In genomic region chr9:104794070-104794469, GRCh38 we compare ENCODE assay signal across 29 cellular contexts. TPM values are rescaled to one million over a fixed set of nuclear protein-coding genes. Genes with fewer than 3 reads are reported as not detected.
DNase-seq lines count a peak whose midpoint lies in the region; ATAC-seq and TF ChIP-seq lines count a peak whose summit lies in the region.
"Had no signal": no experiment of that assay in that cellular context is flagged by ENCODE, and none has a peak within 500 bp of the region (broad histone marks: within the 10 kb centered on the region; RNA-seq: fewer than 3 reads in every experiment).

No MANE protein-coding gene starts in this region.

- TF ChIP-seq CTCF in activated CD8-positive, alpha-beta T cell treated with anti-CD3 and anti-CD28 coated beads for 36 hours (IDR thresholded peaks at IDR 0.05), result no peak
- TF ChIP-seq CTCF in esophagus muscularis mucosa (IDR thresholded peaks at IDR 0.05), result no peak

- peaks cover 0 to 3% (median 0%) of the 10 kb centered on the region in 4 donors for H3K4me1 ChIP-seq in esophagus muscularis mucosa

- POLR2A ChIA-PET in activated CD8-positive, alpha-beta T cell treated with anti-CD3 and anti-CD28 coated beads for 36 hours (lab: Charles Lee), result no interaction called here
- POLR2A ChIA-PET in activated CD8-positive, alpha-beta T cell treated with anti-CD3 and anti-CD28 coated beads, Interleukin-2, amount 10 ng/mL, durations not matched to agents 7 days and 5 days (lab: Charles Lee), result no interaction called here

- no peak overlapping the region for H3K4me3 ChIP-seq in Jurkat, Clone E6-1 (ENCODE audit: low read length)
- no peak overlapping the region for H3K4me3 ChIP-seq in esophagus muscularis mucosa
- H3K4me3 ChIP-seq: heart left ventricle, ovary had no signal

- CTCF ChIA-PET in activated CD8-positive, alpha-beta T cell treated with anti-CD3 and anti-CD28 coated beads for 36 hours (lab: Charles Lee), result no interaction called here
- CTCF ChIA-PET in activated CD8-positive, alpha-beta T cell treated with anti-CD3 and anti-CD28 coated beads, Interleukin-2, amount 10 ng/mL, durations not matched to agents 7 days and 5 days (lab: Charles Lee), result no interaction called here

- H3K4me1 Mint-ChIP-seq in activated CD8-positive, alpha-beta T cell treated with anti-CD3 and anti-CD28 coated beads for 36 hours (ENCODE audit: low read depth), result peaks cover 2% of the 10 kb centered on the region
- H3K4me1 Mint-ChIP-seq in activated CD8-positive, alpha-beta T cell treated with anti-CD3 and anti-CD28 coated beads, Interleukin-2, amount 10 ng/mL, durations not matched to agents 7 days and 5 days (ENCODE audit: low read depth), result peaks cover 1% of the 10 kb centered on the region

- H3K4me3 Mint-ChIP-seq in activated CD8-positive, alpha-beta T cell treated with anti-CD3 and anti-CD28 coated beads for 36 hours, result no peak overlapping the region
- H3K4me3 Mint-ChIP-seq in activated CD8-positive, alpha-beta T cell treated with anti-CD3 and anti-CD28 coated beads, Interleukin-2, amount 10 ng/mL, durations not matched to agents 7 days and 5 days, result no peak overlapping the region
- H3K4me3 Mint-ChIP-seq: type B pancreatic cell had no signal

- H3K36me3 Mint-ChIP-seq in activated CD8-positive, alpha-beta T cell treated with anti-CD3 and anti-CD28 coated beads for 36 hours (ENCODE audit: low read depth), result no peaks in the 10 kb centered on the region
- H3K36me3 Mint-ChIP-seq in activated CD8-positive, alpha-beta T cell treated with anti-CD3 and anti-CD28 coated beads, Interleukin-2, amount 10 ng/mL, durations not matched to agents 7 days and 5 days (ENCODE audit: low read depth), result no peaks in the 10 kb centered on the region

- no peak overlapping the region for H3K27ac ChIP-seq in esophagus muscularis mucosa (replicated peaks in 1 of 4)
- H3K27ac ChIP-seq: heart left ventricle, ovary, WERI-Rb-1 had no signal

- peak; percentile 53 for DNase-seq in activated CD8-positive, alpha-beta T cell treated with anti-CD3 and anti-CD28 coated beads for 36 hours
- no peak for DNase-seq in activated CD8-positive, alpha-beta T cell treated with anti-CD3 and anti-CD28 coated beads, Interleukin-2, amount 10 ng/mL, durations not matched to agents 7 days and 5 days
- peak; percentile 16 for DNase-seq in Jurkat, Clone E6-1 (ENCODE audit: low read depth, low spot score)
- DNase-seq in esophagus muscularis mucosa (ENCODE audit: extremely low spot score) (peak; percentile 45), GOT3 (lab: John Stamatoyannopoulos, UW) (no peak), NK-92 (lab: John Stamatoyannopoulos, UW; ENCODE audit: unreplicated experiment) (no peak), NCI-H1694 (lab: John Stamatoyannopoulos, UW) (no peak)
- DNase-seq in stimulated activated CD4-positive, alpha-beta T cell treated with anti-CD3 and anti-CD28 coated beads, Interleukin-4, amount 100 ng/mL, for 1 hour, result peak; percentile 8
- DNase-seq: ACHN; DMS79; effector CD8-positive, alpha-beta T cell; foreskin fibroblast; GF-D8; heart left ventricle; kidney glomerular epithelial cell; NCI-H1092; NCI-H187; NCI-H2171 treated with DMSO at 0.1 percent for 48 hours; NCI-H524 treated with DMSO at 0.1 percent for 48 hours; ovary; retina; SIG-M5; substantia nigra; SW 1271; T-helper 9 cell; WERI-Rb-1 had no signal

- peak; percentile 74 for ATAC-seq in activated CD8-positive, alpha-beta T cell treated with anti-CD3 and anti-CD28 coated beads for 36 hours
- no peak for ATAC-seq in activated CD8-positive, alpha-beta T cell treated with anti-CD3 and anti-CD28 coated beads, Interleukin-2, amount 10 ng/mL, durations not matched to agents 7 days and 5 days
- ATAC-seq: Panc1 had no signal

- no peaks in the 10 kb centered on the region for H3K27me3 Mint-ChIP-seq in activated CD8-positive, alpha-beta T cell treated with anti-CD3 and anti-CD28 coated beads for 36 hours
- H3K27me3 Mint-ChIP-seq in activated CD8-positive, alpha-beta T cell treated with anti-CD3 and anti-CD28 coated beads, Interleukin-2, amount 10 ng/mL, durations not matched to agents 7 days and 5 days (ENCODE audit: low read depth), result no peaks in the 10 kb centered on the region
- H3K27me3 Mint-ChIP-seq: type B pancreatic cell had no signal

- WGBS in esophagus muscularis mucosa, result 100% methylated on average over 2 of the region's 2 CpGs

- H3K27ac Mint-ChIP-seq in activated CD8-positive, alpha-beta T cell treated with anti-CD3 and anti-CD28 coated beads for 36 hours, result no peak overlapping the region
- no peak overlapping the region for H3K27ac Mint-ChIP-seq in activated CD8-positive, alpha-beta T cell treated with anti-CD3 and anti-CD28 coated beads, Interleukin-2, amount 10 ng/mL, durations not matched to agents 7 days and 5 days
- H3K27ac Mint-ChIP-seq: type B pancreatic cell had no signal

- H3K9me3 ChIP-seq in esophagus muscularis mucosa, result no peaks in the 10 kb centered on the region
- H3K9me3 ChIP-seq: heart left ventricle, ovary had no signal

- TF ChIP-seq POLR2A in esophagus muscularis mucosa (IDR thresholded peaks at IDR 0.05; ENCODE audit: low read depth), result no peak

- peaks cover 89 to 100% (median 99%) of the 10 kb centered on the region in 4 donors for H3K36me3 ChIP-seq in esophagus muscularis mucosa
- H3K36me3 ChIP-seq: ovary, WERI-Rb-1 had no signal

- intact Hi-C loops in activated CD8-positive, alpha-beta T cell treated with anti-CD3 and anti-CD28 coated beads for 36 hours (cut with micrococcal nuclease), result loop anchor here (10.0 kb wide), 1 partner anchor 351 kb away; no protein-coding TSS in a partner anchor
- intact Hi-C loops in esophagus muscularis mucosa (cut with DNase I), result no loop called here

- no peaks in the 10 kb centered on the region for H3K9me3 Mint-ChIP-seq in activated CD8-positive, alpha-beta T cell treated with anti-CD3 and anti-CD28 coated beads for 36 hours
- H3K9me3 Mint-ChIP-seq in activated CD8-positive, alpha-beta T cell treated with anti-CD3 and anti-CD28 coated beads, Interleukin-2, amount 10 ng/mL, durations not matched to agents 7 days and 5 days (ENCODE audit: insufficient read depth), result no peaks in the 10 kb centered on the region
- H3K9me3 Mint-ChIP-seq: type B pancreatic cell had no signal

- no peak for TF ChIP-seq EP300 in esophagus muscularis mucosa (IDR thresholded peaks at IDR 0.05)

- H3K27me3 ChIP-seq in esophagus muscularis mucosa, result no peaks in the 10 kb centered on the region
- H3K27me3 ChIP-seq: heart left ventricle, ovary had no signal

RNA-seq across cellular contexts. Expression of gene NIPSNAP3B, which starts 30.1 kb away (rescaled TPM):
- under 1 TPM; 0.45 to 0.63 TPM for total RNA-seq in activated CD8-positive, alpha-beta T cell treated with anti-CD3 and anti-CD28 coated beads for 36 hours
- total RNA-seq in activated CD8-positive, alpha-beta T cell treated with anti-CD3 and anti-CD28 coated beads, Interleukin-2, amount 10 ng/mL, durations not matched to agents 7 days and 5 days, result under 1 TPM; 0.16 to 0.63 TPM
- 0.82 TPM for polyA plus RNA-seq in Jurkat, Clone E6-1 (2012; ENCODE audit: insufficient read depth, insufficient read length)
- 1 to 10 TPM in 3 of 4 donors, under 1 TPM in 1; 0.42 to 5.1 (median 2.9) TPM for total RNA-seq in esophagus muscularis mucosa
- total RNA-seq: epithelial cell of proximal tubule had no signal

RNA-seq across cellular contexts. Expression of gene NIPSNAP3A, which starts 46.6 kb away (rescaled TPM):
- 10 to 100 TPM; 12.2 to 12.4 TPM for total RNA-seq in activated CD8-positive, alpha-beta T cell treated with anti-CD3 and anti-CD28 coated beads for 36 hours
- 10 to 100 TPM; 24.1 to 24.6 TPM for total RNA-seq in activated CD8-positive, alpha-beta T cell treated with anti-CD3 and anti-CD28 coated beads, Interleukin-2, amount 10 ng/mL, durations not matched to agents 7 days and 5 days
- 32.5 TPM for polyA plus RNA-seq in Jurkat, Clone E6-1 (2012; ENCODE audit: insufficient read depth, insufficient read length)
- total RNA-seq in esophagus muscularis mucosa, result 10 to 100 TPM; 19.0 to 33.3 (median 29.7) TPM

Comparison
In these comparisons a context has a peak if more than half of its experiments do, and no peak if none do; other contexts are left out.
1. DNase-seq: peak in activated CD8-positive, alpha-beta T cell treated with anti-CD3 and anti-CD28 coated beads for 36 hours (single experiment), Jurkat, Clone E6-1 (single experiment), esophagus muscularis mucosa (single experiment) and stimulated activated CD4-positive, alpha-beta T cell treated with anti-CD3 and anti-CD28 coated beads, Interleukin-4, amount 100 ng/mL, for 1 hour (single experiment); none in activated CD8-positive, alpha-beta T cell treated with anti-CD3 and anti-CD28 coated beads, Interleukin-2, amount 10 ng/mL, durations not matched to agents 7 days and 5 days (single experiment), GOT3 (single experiment), NK-92 (single experiment) and NCI-H1694 (single experiment).